Comparison of ENCODE assay signal across 19 cellular contexts in the genomic region with DNA sequence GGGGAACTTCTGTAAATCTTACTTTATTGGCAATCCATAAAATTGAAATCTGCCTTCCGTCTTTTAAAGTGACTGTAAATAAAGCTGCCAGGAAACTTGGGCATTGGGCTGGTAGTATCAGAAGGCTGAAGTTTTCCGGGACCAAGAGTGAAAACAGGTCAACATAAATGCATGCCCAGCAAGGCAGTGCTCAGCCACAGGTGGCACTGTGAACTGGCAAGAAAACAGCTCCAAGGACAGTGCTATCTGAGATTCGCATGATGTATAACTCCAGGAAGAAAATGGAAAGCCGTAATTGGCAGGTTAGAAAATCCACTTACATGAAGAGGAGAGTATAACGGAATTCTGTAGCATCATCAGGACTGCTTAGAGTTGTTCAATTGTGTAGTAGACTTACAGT. TPM values are rescaled to one million over a fixed set of nuclear protein-coding genes. Genes with fewer than 3 reads are reported as not detected.
DNase-seq lines count a peak whose midpoint lies in the region; ATAC-seq, FAIRE-seq and TF ChIP-seq lines count a peak whose summit lies in the region.
"Had no signal": no experiment of that assay in that cellular context is flagged by ENCODE, and none has a peak within 500 bp of the region (broad histone marks: within the 10 kb centered on the region; RNA-seq: fewer than 3 reads in every experiment).

No MANE protein-coding gene starts in this region.

- peak in 1 of 2 experiments; percentile 29 for DNase-seq in A549 (ENCODE audit: low read depth in 1 of 2, low spot score in 1 of 2)
- no peak for DNase-seq in WERI-Rb-1
- DNase-seq in left colon, result no peak
- no peak for DNase-seq in activated naive CD8-positive, alpha-beta T cell treated with anti-CD3 and anti-CD28 coated beads, Interleukin-2, amount 50 U/mL, for 24 hours
- DNase-seq in right lobe of liver, result no peak
- no peak for DNase-seq in activated naive CD4-positive, alpha-beta T cell treated with anti-CD3 and anti-CD28 coated beads, Interleukin-2, amount 50 U/mL, for 72 hours (ENCODE audit: low spot score in 2 of 2)
- DNase-seq: activated CD4-positive, alpha-beta T cell treated with anti-CD3 and anti-CD28 coated beads for 4 hours; activated CD8-positive, alpha-beta memory T cell treated with anti-CD3 and anti-CD28 coated beads, Interleukin-2, amount 50 U/mL, for 48 hours; activated naive CD4-positive, alpha-beta T cell treated with anti-CD3 and anti-CD28 coated beads for 36 hours; EL; KBM-7; kidney glomerular epithelial cell; midbrain; NCI-H1417; NCI-H345; stimulated activated CD4-positive, alpha-beta T cell treated with anti-CD3 and anti-CD28 coated beads, Interleukin-4, amount 100 ng/mL, for 24 hours; stimulated activated CD8-positive, alpha-beta memory T cell treated with anti-CD3 and anti-CD28 coated beads, Interleukin-4, amount 100 ng/mL, for 48 hours had no signal

- no peak overlapping the region for H3K27ac Mint-ChIP-seq in activated naive CD8-positive, alpha-beta T cell treated with anti-CD3 and anti-CD28 coated beads, Interleukin-2, amount 50 U/mL, for 24 hours
- H3K27ac Mint-ChIP-seq in activated naive CD4-positive, alpha-beta T cell treated with anti-CD3 and anti-CD28 coated beads, Interleukin-2, amount 50 U/mL, for 72 hours, result no peak overlapping the region
- H3K27ac Mint-ChIP-seq: activated naive CD4-positive, alpha-beta T cell treated with anti-CD3 and anti-CD28 coated beads for 36 hours had no signal

- no peaks in the 10 kb centered on the region for H3K9me3 ChIP-seq in A549
- no peaks in the 10 kb centered on the region for H3K9me3 ChIP-seq in WERI-Rb-1 (ENCODE audit: severe bottlenecking)
- H3K9me3 ChIP-seq in right lobe of liver, result no peaks in the 10 kb centered on the region
- H3K9me3 ChIP-seq: SJSA1 had no signal

- peaks cover 24% of the 10 kb centered on the region for H3K27me3 Mint-ChIP-seq in activated naive CD8-positive, alpha-beta T cell treated with anti-CD3 and anti-CD28 coated beads, Interleukin-2, amount 50 U/mL, for 24 hours

- CTCF ChIA-PET in A549 (lab: Yijun Ruan, JAX), result interaction anchor here (0.6 to 1.0 kb wide), 4 partner anchors 46 to 497 kb away, joined by 3 read pairs; no protein-coding TSS in a partner anchor

- H3K36me3 ChIP-seq in WERI-Rb-1 (no peaks in the 10 kb centered on the region), right lobe of liver (no peaks in the 10 kb centered on the region)

- WGBS in A549 (ENCODE audit: missing lambda C conversion rate), result 86% methylated on average over 5 of the region's 5 CpGs
- WGBS in right lobe of liver (ENCODE audit: insufficient coverage, low coverage, low lambda C conversion rate, missing lambda C conversion rate), result 93% methylated on average over 5 of the region's 5 CpGs

- POLR2A ChIA-PET in A549 (lab: Yijun Ruan, JAX), result no interaction called here

- no peak overlapping the region for H3K4me2 ChIP-seq in A549

- TF ChIP-seq EP300 in A549 (IDR thresholded peaks at IDR 0.05), result no peak

- no peak overlapping the region for H3K4me3 Mint-ChIP-seq in activated naive CD8-positive, alpha-beta T cell treated with anti-CD3 and anti-CD28 coated beads, Interleukin-2, amount 50 U/mL, for 24 hours
- H3K4me3 Mint-ChIP-seq: activated naive CD4-positive, alpha-beta T cell treated with anti-CD3 and anti-CD28 coated beads for 36 hours had no signal

- TF ChIP-seq POLR2A in A549 (IDR thresholded peaks at IDR 0.05; ENCODE audit: low read length) (no peak), right lobe of liver (IDR thresholded peaks at IDR 0.05) (no peak)

- H3K4me1 Mint-ChIP-seq in activated naive CD8-positive, alpha-beta T cell treated with anti-CD3 and anti-CD28 coated beads, Interleukin-2, amount 50 U/mL, for 24 hours, result no peaks in the 10 kb centered on the region

- H3K4me1 ChIP-seq in A549, result peaks cover 24% of the 10 kb centered on the region
- H3K4me1 ChIP-seq in right lobe of liver, result peaks cover 0 to 13% (median 0%) of the 10 kb centered on the region in 4 donors

- H3K9me3 Mint-ChIP-seq in activated naive CD8-positive, alpha-beta T cell treated with anti-CD3 and anti-CD28 coated beads, Interleukin-2, amount 50 U/mL, for 24 hours, result no peaks in the 10 kb centered on the region
- H3K9me3 Mint-ChIP-seq in activated naive CD4-positive, alpha-beta T cell treated with anti-CD3 and anti-CD28 coated beads, Interleukin-2, amount 50 U/mL, for 72 hours, result no peaks in the 10 kb centered on the region
- H3K9me3 Mint-ChIP-seq: activated naive CD4-positive, alpha-beta T cell treated with anti-CD3 and anti-CD28 coated beads for 36 hours had no signal

- no peak for TF ChIP-seq RAD21 in A549 (conservative IDR thresholded peaks at IDR 0.05 in 1 of 2, IDR thresholded peaks at IDR 0.05 in 1 of 2)

- no peak overlapping the region for H3K4me3 ChIP-seq in A549
- no peak overlapping the region for H3K4me3 ChIP-seq in WERI-Rb-1 (ENCODE audit: low read depth, low read length)
- H3K4me3 ChIP-seq in right lobe of liver, result no peak overlapping the region
- H3K4me3 ChIP-seq: SJSA1 had no signal

- FAIRE-seq in A549 (lab: Jason Lieb, UNC), result no peak

- H3K27ac ChIP-seq in A549 (no peak overlapping the region), C4-2B (no peak overlapping the region), WERI-Rb-1 (no peak overlapping the region), right lobe of liver (no peak overlapping the region)
- H3K27ac ChIP-seq: SJSA1 had no signal

- TF ChIP-seq CTCF in A549 (IDR thresholded peaks at IDR 0.05), result peak; percentile 24
- TF ChIP-seq CTCF in C4-2B (conservative IDR thresholded peaks at IDR 0.05), result peak; percentile 37
- peak; percentile 30; the same call in 1 of the 2 replicates for TF ChIP-seq CTCF in WERI-Rb-1 (IDR thresholded peaks at IDR 0.05; ENCODE audit: low read depth, low read length)
- no peak for TF ChIP-seq CTCF in right lobe of liver (IDR thresholded peaks at IDR 0.05)

- intact Hi-C loops in left colon (cut with DNase I, micrococcal nuclease) (no loop called here), right lobe of liver (cut with DNase I) (no loop called here)

- ATAC-seq in A549 (peak in 1 of 2 experiments; percentile 43; a peak in 3 of 6 replicates), left colon (peak; percentile 31), right lobe of liver (no peak)
- ATAC-seq in activated naive CD8-positive, alpha-beta T cell treated with anti-CD3 and anti-CD28 coated beads, Interleukin-2, amount 50 U/mL, for 24 hours, result no peak
- ATAC-seq in activated naive CD4-positive, alpha-beta T cell treated with anti-CD3 and anti-CD28 coated beads, Interleukin-2, amount 50 U/mL, for 72 hours, result no peak

- no peaks in the 10 kb centered on the region for H3K36me3 Mint-ChIP-seq in activated naive CD8-positive, alpha-beta T cell treated with anti-CD3 and anti-CD28 coated beads, Interleukin-2, amount 50 U/mL, for 24 hours (ENCODE audit: low read depth)
- no peaks in the 10 kb centered on the region for H3K36me3 Mint-ChIP-seq in activated naive CD4-positive, alpha-beta T cell treated with anti-CD3 and anti-CD28 coated beads, Interleukin-2, amount 50 U/mL, for 72 hours

- peaks cover 10% of the 10 kb centered on the region for H3K27me3 ChIP-seq in WERI-Rb-1 (ENCODE audit: insufficient read depth, low read depth, severe bottlenecking)
- no peaks in the 10 kb centered on the region for H3K27me3 ChIP-seq in right lobe of liver

TF ChIP-seq in A549, 52 proteins besides CTCF, POLR2A, EP300 and RAD21:
- TF ChIP-seq, protein P1, sequence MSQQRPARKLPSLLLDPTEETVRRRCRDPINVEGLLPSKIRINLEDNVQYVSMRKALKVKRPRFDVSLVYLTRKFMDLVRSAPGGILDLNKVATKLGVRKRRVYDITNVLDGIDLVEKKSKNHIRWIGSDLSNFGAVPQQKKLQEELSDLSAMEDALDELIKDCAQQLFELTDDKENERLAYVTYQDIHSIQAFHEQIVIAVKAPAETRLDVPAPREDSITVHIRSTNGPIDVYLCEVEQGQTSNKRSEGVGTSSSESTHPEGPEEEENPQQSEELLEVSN (IDR thresholded peaks at IDR 0.05; ENCODE audit: borderline replicate concordance, low read depth), result no peak
- TF ChIP-seq RCOR1 (IDR thresholded peaks at IDR 0.05; ENCODE audit: low read depth, low read length) (no peak), CHD4 (IDR thresholded peaks at IDR 0.05; ENCODE audit: borderline replicate concordance) (no peak)

RNA-seq across cellular contexts. Expression of a gene that starts 1.9 kb away (rescaled TPM):
- 0.20 and 0.25 TPM in 2 replicates for polyA plus RNA-seq in A549 (2011; rRNA removed)
- 0.19 and 0.25 TPM in 2 replicates for polyA plus RNA-seq in A549 (2012; cell fraction: cytosol; rRNA removed)
- 0.20 and 0.23 TPM in 2 replicates for polyA plus RNA-seq in A549 (2012; cell fraction: nucleus; rRNA removed)
- polyA plus RNA-seq in A549 (2017; fragmentation: RNase III; extraction: RNeasy Plus Mini Kit Qiagen cat#74134 plus additional on column Dnase treatment), result 0.47 to 0.62 TPM (median 0.54 TPM) in 3 replicates
- 0.24 and 0.25 TPM in 2 replicates for polyA minus RNA-seq in A549 (2011; rRNA and poly(A)+ RNA removed)
- under 1 TPM; 0.08 to 0.15 TPM for total RNA-seq in left colon
- total RNA-seq in right lobe of liver, result not detected
- not detected for total RNA-seq in activated naive CD4-positive, alpha-beta T cell treated with anti-CD3 and anti-CD28 coated beads, Interleukin-2, amount 50 U/mL, for 72 hours
- total RNA-seq: activated naive CD4-positive, alpha-beta T cell treated with anti-CD3 and anti-CD28 coated beads for 36 hours; SJSA1 had no signal

Comparison
In these comparisons a context has a peak if more than half of its experiments do, and no peak if none do; other contexts are left out.
1. CTCF ChIP-seq: peak in A549 (single experiment), C4-2B (single experiment) and WERI-Rb-1 (single experiment); none in right lobe of liver (0 of 4).